10 cellular contexts compared by ENCODE assay signal in genomic region chr10:103062854-103063642, GRCh38.
A peak's percentile ranks its signal among the peaks of the same experiment; 100 is the strongest.
DNase-seq lines count a peak whose midpoint lies in the region; ATAC-seq and TF ChIP-seq lines count a peak whose summit lies in the region.
"Had no signal": no experiment of that assay in that cellular context is flagged by ENCODE, and none has a peak within 500 bp of the region (broad histone marks: within the 10 kb centered on the region; RNA-seq: fewer than 3 reads in every experiment).

No MANE protein-coding gene starts in this region.

- no peak overlapping the region for H3K27ac ChIP-seq in AG04450 (ENCODE audit: low read depth, low read length)
- no peak overlapping the region for H3K27ac ChIP-seq in GM23338 (ENCODE audit: low read depth)
- H3K27ac ChIP-seq in SK-N-SH (ENCODE audit: low read depth in 2 of 2, low read length in 1 of 2), result no peak overlapping the region

- H3K4me3 ChIP-seq in AG04450 (ENCODE audit: low read depth, low read length) (no peak overlapping the region), GM23338 (no peak overlapping the region), SK-N-SH (ENCODE audit: low read depth in 2 of 2, low read length in 1 of 2) (no peak overlapping the region)

- ATAC-seq in GM23338 (peak; percentile 75), left colon (peak; percentile 38), HG02981 (IDR thresholded peaks at IDR 0.05; ENCODE audit: unreplicated experiment) (no peak), omental fat pad (ENCODE audit: low FRiP score) (no peak)

- H3K36me3 Mint-ChIP-seq in GM23338 (ENCODE audit: low read depth), result no peaks in the 10 kb centered on the region
- no peaks in the 10 kb centered on the region for H3K36me3 Mint-ChIP-seq in activated T-cell treated with anti-CD3 and anti-CD28 coated beads, Interleukin-2, amount 50 U/mL, for 24 hours (ENCODE audit: low read depth)

- intact Hi-C loops in left colon (cut with DNase I, micrococcal nuclease), result loop anchor here (10.0 kb wide), 3 partner anchors 138 to 338 kb away; partner anchors contain the start of gene CNNM2 (in 1 of the 2)

- H3K4me2 ChIP-seq in GM23338 (no peak overlapping the region), SK-N-SH (no peak overlapping the region)

- H3K4me1 Mint-ChIP-seq in GM23338, result peaks cover 9% of the 10 kb centered on the region
- H3K4me1 Mint-ChIP-seq in activated T-cell treated with anti-CD3 and anti-CD28 coated beads, Interleukin-2, amount 50 U/mL, for 24 hours (ENCODE audit: low read depth), result no peaks in the 10 kb centered on the region

- TF ChIP-seq CTCF in AG04450 (IDR thresholded peaks at IDR 0.05; ENCODE audit: low read depth, low read length) (peak; percentile 30), GM23338 (conservative IDR thresholded peaks at IDR 0.05; ENCODE audit: low read depth in 2 of 2) (peak in 1 of 2 experiments; percentile 36; a peak in 2 of 4 replicates), SK-N-SH (IDR thresholded peaks at IDR 0.05) (peak; percentile 23; the same call in 1 of the 2 replicates), omental fat pad (IDR thresholded peaks at IDR 0.05) (no peak)

- no peak for TF ChIP-seq EP300 in SK-N-SH (IDR thresholded peaks at IDR 0.05; ENCODE audit: borderline replicate concordance in 1 of 2, low read depth in 1 of 2, low read length in 1 of 2)

- CTCF ChIA-PET in AG04450 (lab: Charles Lee), result interaction anchor here (0.8 to 4.7 kb wide), 6 partner anchors 10 to 229 kb away, joined by 3 to 32 read pairs (median 4); partner anchors contain the start of gene CNNM2
- CTCF ChIA-PET in SK-N-SH (lab: Yijun Ruan, JAX), result interaction anchor here (0.7 to 20.8 kb wide), 6 partner anchors 9 to 1311 kb away, joined by 3 to 264 read pairs (median 4); partner anchors contain the start of genes AS3MT and CNNM2

- H4K20me1 ChIP-seq in GM23338 (replicated peaks; ENCODE audit: insufficient read depth) (peaks cover 4% of the 10 kb centered on the region; the same call in 1 of the 2 replicates), SK-N-SH (ENCODE audit: insufficient read depth) (no peaks in the 10 kb centered on the region)

- peaks cover 8% of the 10 kb centered on the region for H3K4me1 ChIP-seq in GM23338 (ENCODE audit: insufficient read depth)
- H3K4me1 ChIP-seq in SK-N-SH (ENCODE audit: control insufficient read depth in 1 of 2, insufficient read depth in 2 of 2, low read depth in 1 of 2, low read length in 1 of 2), result peaks cover 0 to 17% of the 10 kb centered on the region in 2 experiments; a peak in 1 of 4 replicates

- peaks cover 4% of the 10 kb centered on the region; the same call in 1 of the 2 replicates for H3K9me3 ChIP-seq in AG04450 (ENCODE audit: control insufficient read depth, insufficient read depth, low read length)
- H3K9me3 ChIP-seq in SK-N-SH, result no peaks in the 10 kb centered on the region

- TF ChIP-seq RAD21 in SK-N-SH (IDR thresholded peaks at IDR 0.05; ENCODE audit: low read length), result peak; percentile 33

- H2AFZ ChIP-seq in GM23338 (no peak overlapping the region), SK-N-SH (ENCODE audit: low read depth) (no peak overlapping the region)

- H3F3A ChIP-seq in GM23338 (replicated peaks; ENCODE audit: low read depth), result no peaks in the 10 kb centered on the region
- H3F3A ChIP-seq in SK-N-SH (replicated peaks; ENCODE audit: insufficient read depth), result no peaks in the 10 kb centered on the region

- H3K27me3 ChIP-seq in AG04450 (ENCODE audit: control insufficient read depth, insufficient read depth, low read length), result no peaks in the 10 kb centered on the region
- no peaks in the 10 kb centered on the region for H3K27me3 ChIP-seq in GM23338 (ENCODE audit: insufficient read depth)
- no peaks in the 10 kb centered on the region for H3K27me3 ChIP-seq in SK-N-SH (ENCODE audit: insufficient read depth)

- no peak overlapping the region for H3K4me3 Mint-ChIP-seq in GM23338
- H3K4me3 Mint-ChIP-seq in activated T-cell treated with anti-CD3 and anti-CD28 coated beads, Interleukin-2, amount 50 U/mL, for 24 hours, result no peak overlapping the region

- H3K9me3 Mint-ChIP-seq in GM23338, result no peaks in the 10 kb centered on the region
- no peaks in the 10 kb centered on the region for H3K9me3 Mint-ChIP-seq in activated T-cell treated with anti-CD3 and anti-CD28 coated beads, Interleukin-2, amount 50 U/mL, for 24 hours

- POLR2A ChIA-PET in AG04450 (lab: Yijun Ruan, JAX), result interaction anchor here (0.7 kb wide), 1 partner anchor 145 kb away, joined by 3 read pairs; the partner anchor contains the start of gene CNNM2
- POLR2A ChIA-PET in SK-N-SH (lab: Yijun Ruan, JAX), result no interaction called here

- DNase-seq in AG04450 (ENCODE audit: low read depth, low spot score) (no peak), GM23338 (ENCODE audit: low spot score) (no peak), SK-N-SH (no peak), left colon (no peak), NCI-H2196 treated with DMSO at 0.1 percent for 48 hours (lab: John Stamatoyannopoulos, UW; ENCODE audit: unreplicated experiment) (no peak), omental fat pad (ENCODE audit: low spot score) (no peak)
- no peak for DNase-seq in activated T-cell treated with anti-CD3 and anti-CD28 coated beads, Interleukin-2, amount 50 U/mL, for 24 hours
- DNase-seq: COR-L47, glutamatergic neuron had no signal

- no peak overlapping the region for H3K9ac ChIP-seq in SK-N-SH

- no peak overlapping the region for H3K27ac Mint-ChIP-seq in GM23338
- no peak overlapping the region for H3K27ac Mint-ChIP-seq in activated T-cell treated with anti-CD3 and anti-CD28 coated beads, Interleukin-2, amount 50 U/mL, for 24 hours

- H3K36me3 ChIP-seq in GM23338 (ENCODE audit: insufficient read depth) (no peaks in the 10 kb centered on the region), SK-N-SH (replicated peaks in 1 of 2; ENCODE audit: control insufficient read depth in 1 of 2, insufficient read depth in 2 of 2, low read length in 1 of 2) (no peaks in the 10 kb centered on the region)

- H3K79me2 ChIP-seq in GM23338 (replicated peaks; ENCODE audit: insufficient read depth), result no peaks in the 10 kb centered on the region
- H3K79me2 ChIP-seq in SK-N-SH (ENCODE audit: insufficient read depth), result no peaks in the 10 kb centered on the region

- H3K9me2 ChIP-seq in GM23338 (ENCODE audit: insufficient read depth) (no peaks in the 10 kb centered on the region), SK-N-SH (no peaks in the 10 kb centered on the region)

- H3K27me3 Mint-ChIP-seq in GM23338 (ENCODE audit: insufficient read depth, low read depth, poor library complexity), result no peaks in the 10 kb centered on the region
- no peaks in the 10 kb centered on the region for H3K27me3 Mint-ChIP-seq in activated T-cell treated with anti-CD3 and anti-CD28 coated beads, Interleukin-2, amount 50 U/mL, for 24 hours

- 86% methylated on average over 14 of the region's 15 CpGs for WGBS in SK-N-SH (ENCODE audit: low lambda C conversion rate)

TF ChIP-seq in GM23338, 12 proteins besides CTCF, POLR2A, EP300 and RAD21 (continues in another document):
- TF ChIP-seq POLR2AphosphoS5 (IDR thresholded peaks at IDR 0.05; ENCODE audit: low read depth) (no peak), JUNB (IDR thresholded peaks at IDR 0.05; ENCODE audit: unreplicated experiment) (no peak), CREB1 (CRISPR knock-in tag; IDR thresholded peaks at IDR 0.05; ENCODE audit: low read depth) (no peak)

TF ChIP-seq in SK-N-SH, 30 proteins besides CTCF, POLR2A, EP300 and RAD21:
- TF ChIP-seq SMC3 (IDR thresholded peaks at IDR 0.05; ENCODE audit: low read depth, low read length) (0 out of 2 replicates have a peak, but pooled peaks have one; percentile 6), POLR2AphosphoS5 (IDR thresholded peaks at IDR 0.05; ENCODE audit: low read depth, low read length) (no peak)

Comparison
In these comparisons a context has a peak if more than half of its experiments do, and no peak if none do; other contexts are left out.
1. CTCF ChIP-seq: peak in AG04450 (single experiment) and SK-N-SH (single experiment); none in omental fat pad (0 of 3).
2. ATAC-seq: peak in GM23338 (single experiment) and left colon (single experiment); none in HG02981 (single experiment) and omental fat pad (single experiment).